1 cellular context compared by ENCODE assay signal in the genomic region with DNA sequence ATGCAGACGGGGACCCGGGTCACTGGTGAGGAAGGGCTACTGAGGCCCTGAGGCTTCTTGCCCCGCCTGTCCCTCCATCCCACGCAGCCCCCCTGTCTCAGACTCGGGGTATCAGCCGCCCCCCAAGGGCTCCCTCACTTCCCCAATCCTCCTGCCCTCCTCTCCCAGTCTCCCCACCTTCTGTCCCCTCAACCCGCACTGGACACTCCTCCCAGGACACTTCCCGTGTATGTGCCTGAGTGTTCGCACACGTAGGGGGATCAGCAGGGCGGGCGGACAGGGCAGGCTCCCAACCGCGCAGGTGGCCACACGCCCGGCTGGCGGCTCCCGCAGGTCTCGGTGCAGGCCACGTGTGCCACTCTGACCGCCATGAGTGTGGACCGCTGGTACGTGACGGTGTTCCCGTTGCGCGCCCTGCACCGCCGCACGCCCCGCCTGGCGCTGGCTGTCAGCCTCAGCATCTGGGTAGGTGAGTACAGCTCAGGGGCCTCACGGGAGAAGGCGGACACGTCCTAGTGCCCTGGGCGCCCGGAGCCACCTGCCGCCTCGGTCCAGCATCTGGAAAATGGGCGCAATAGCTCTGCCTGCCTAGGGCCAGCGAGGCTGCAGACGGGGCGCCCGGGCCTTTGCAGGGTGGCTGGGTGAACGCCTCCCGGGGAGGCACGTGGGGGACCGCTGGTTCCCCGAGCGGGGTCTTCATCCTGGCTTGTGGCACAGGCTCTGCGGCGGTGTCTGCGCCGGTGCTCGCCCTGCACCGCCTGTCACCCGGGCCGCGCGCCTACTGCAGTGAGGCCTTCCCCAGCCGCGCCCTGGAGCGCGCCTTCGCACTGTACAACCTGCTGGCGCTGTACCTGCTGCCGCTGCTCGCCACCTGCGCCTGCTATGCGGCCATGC.
TF ChIP-seq lines count a peak whose summit lies in the region.

No MANE protein-coding gene starts in this region.

TF ChIP-seq in IMR-90, 13 proteins besides CTCF, POLR2A, EP300 and RAD21:
- TF ChIP-seq, protein P1, sequence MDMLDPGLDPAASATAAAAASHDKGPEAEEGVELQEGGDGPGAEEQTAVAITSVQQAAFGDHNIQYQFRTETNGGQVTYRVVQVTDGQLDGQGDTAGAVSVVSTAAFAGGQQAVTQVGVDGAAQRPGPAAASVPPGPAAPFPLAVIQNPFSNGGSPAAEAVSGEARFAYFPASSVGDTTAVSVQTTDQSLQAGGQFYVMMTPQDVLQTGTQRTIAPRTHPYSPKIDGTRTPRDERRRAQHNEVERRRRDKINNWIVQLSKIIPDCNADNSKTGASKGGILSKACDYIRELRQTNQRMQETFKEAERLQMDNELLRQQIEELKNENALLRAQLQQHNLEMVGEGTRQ (IDR thresholded peaks at IDR 0.05; ENCODE audit: low read depth, low read length), result no peak
- TF ChIP-seq RFX5 (IDR thresholded peaks at IDR 0.05; ENCODE audit: low read depth, low read length) (no peak), MAFK (IDR thresholded peaks at IDR 0.05; ENCODE audit: low read depth, low read length) (no peak), MXI1 (IDR thresholded peaks at IDR 0.05; ENCODE audit: borderline replicate concordance, low read depth, low read length) (no peak), FOS (IDR thresholded peaks at IDR 0.05; ENCODE audit: low read depth, low read length) (no peak), BHLHE40 (IDR thresholded peaks at IDR 0.05; ENCODE audit: low read depth, low read length) (no peak)
